In the genomic region with DNA sequence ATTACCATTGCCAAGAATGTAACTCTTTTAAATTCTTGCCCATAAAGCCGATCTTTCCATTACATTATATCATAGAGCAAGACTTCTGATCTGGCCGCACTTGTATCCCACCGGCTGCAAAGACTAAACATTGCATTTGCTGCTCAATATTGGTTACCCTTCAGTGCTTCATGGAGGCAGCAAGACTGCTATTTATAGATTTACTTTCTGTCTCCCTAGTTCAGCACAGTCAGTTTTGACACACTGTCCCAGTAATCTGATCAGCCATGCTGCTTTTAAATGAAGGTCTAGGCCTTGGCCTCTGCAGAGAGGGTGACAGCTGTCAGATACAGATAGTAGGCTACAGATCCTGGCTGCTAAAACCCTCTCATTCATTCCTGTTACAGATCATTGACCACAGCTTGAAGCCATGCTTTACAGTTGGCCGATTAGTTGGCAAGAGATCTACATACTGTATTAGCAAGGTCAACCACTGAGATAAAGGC, we compare ENCODE assay signal across 13 cellular contexts.
DNase-seq lines count a peak whose midpoint lies in the region; ATAC-seq, FAIRE-seq and TF ChIP-seq lines count a peak whose summit lies in the region.
"Had no signal": no experiment of that assay in that cellular context is flagged by ENCODE, and none has a peak within 500 bp of the region (broad histone marks: within the 10 kb centered on the region; RNA-seq: fewer than 3 reads in every experiment).

No MANE protein-coding gene starts in this region.

- H3K9me3 ChIP-seq in osteoblast (ENCODE audit: low read depth, low read length): no peaks in the 10 kb centered on the region
- H3K9me3 ChIP-seq: breast epithelium had no signal

- no peaks in the 10 kb centered on the region for H3K27me3 ChIP-seq in osteoblast (ENCODE audit: insufficient read depth, low read length)
- H3K27me3 ChIP-seq: breast epithelium had no signal

- peak; percentile 71 for FAIRE-seq in RCC 7860 (lab: Jason Lieb, UNC)
- FAIRE-seq: islet of Langerhans had no signal

- H3K4me1 ChIP-seq in osteoblast (ENCODE audit: insufficient read depth, low read length): no peaks in the 10 kb centered on the region
- H3K4me1 ChIP-seq: breast epithelium had no signal

- H4K20me1 ChIP-seq in osteoblast (ENCODE audit: insufficient read depth, low read length): no peaks in the 10 kb centered on the region

- no peak overlapping the region for H2AFZ ChIP-seq in osteoblast (ENCODE audit: low read length)

- in situ Hi-C loops in Caki2 (cut with HindIII; ENCODE audit: low pct_unique_long_range_greater_than_20kb, low sequenced_read_pairs): no loop called here

- no peaks in the 10 kb centered on the region for H3K79me2 ChIP-seq in osteoblast (ENCODE audit: insufficient read depth, low read length)

- no peaks in the 10 kb centered on the region for H3K36me3 ChIP-seq in osteoblast (ENCODE audit: insufficient read depth, low read length)
- H3K36me3 ChIP-seq: breast epithelium had no signal

- peak; percentile 74 for DNase-seq in Caki2 (ENCODE audit: low read depth)
- DNase-seq in NCI-H1694 (lab: John Stamatoyannopoulos, UW): peak; percentile 97
- peak; percentile 64 for DNase-seq in RCC 7860 (ENCODE audit: low spot score)
- peak; percentile 88 for DNase-seq in kidney tubule cell (ENCODE audit: low spot score)
- DNase-seq in ureter (ENCODE audit: low spot score): no peak
- no peak for DNase-seq in osteoblast (ENCODE audit: insufficient read length, low spot score, missing footprints)
- DNase-seq: activated T-cell treated with anti-CD3 and anti-CD28 coated beads for 4 hours, NCI-H226, trophoblast cell had no signal

- TF ChIP-seq CTCF in osteoblast (IDR thresholded peaks at IDR 0.05; ENCODE audit: extremely low read depth, low read depth, low read length): no peak

- H3K4me2 ChIP-seq in osteoblast (ENCODE audit: insufficient read depth, low read length): no peak overlapping the region

- H3K27ac ChIP-seq in osteoblast (ENCODE audit: low read depth, low read length): no peak overlapping the region
- H3K27ac ChIP-seq: breast epithelium had no signal

- ATAC-seq in HG03175 (IDR thresholded peaks at IDR 0.05; ENCODE audit: unreplicated experiment) (no peak), HG02981 (IDR thresholded peaks at IDR 0.05; ENCODE audit: unreplicated experiment) (no peak)

- no peak overlapping the region for H3K4me3 ChIP-seq in osteoblast (ENCODE audit: insufficient read depth, low read length)
- H3K4me3 ChIP-seq: breast epithelium had no signal

Comparison
In these comparisons a context has a peak if more than half of its experiments do, and no peak if none do; other contexts are left out.
1. DNase-seq: peak in Caki2 (single experiment), NCI-H1694 (single experiment), RCC 7860 (single experiment) and kidney tubule cell (single experiment); none in ureter (single experiment) and osteoblast (single experiment).